2 cellular contexts compared by ENCODE assay signal in the genomic region with DNA sequence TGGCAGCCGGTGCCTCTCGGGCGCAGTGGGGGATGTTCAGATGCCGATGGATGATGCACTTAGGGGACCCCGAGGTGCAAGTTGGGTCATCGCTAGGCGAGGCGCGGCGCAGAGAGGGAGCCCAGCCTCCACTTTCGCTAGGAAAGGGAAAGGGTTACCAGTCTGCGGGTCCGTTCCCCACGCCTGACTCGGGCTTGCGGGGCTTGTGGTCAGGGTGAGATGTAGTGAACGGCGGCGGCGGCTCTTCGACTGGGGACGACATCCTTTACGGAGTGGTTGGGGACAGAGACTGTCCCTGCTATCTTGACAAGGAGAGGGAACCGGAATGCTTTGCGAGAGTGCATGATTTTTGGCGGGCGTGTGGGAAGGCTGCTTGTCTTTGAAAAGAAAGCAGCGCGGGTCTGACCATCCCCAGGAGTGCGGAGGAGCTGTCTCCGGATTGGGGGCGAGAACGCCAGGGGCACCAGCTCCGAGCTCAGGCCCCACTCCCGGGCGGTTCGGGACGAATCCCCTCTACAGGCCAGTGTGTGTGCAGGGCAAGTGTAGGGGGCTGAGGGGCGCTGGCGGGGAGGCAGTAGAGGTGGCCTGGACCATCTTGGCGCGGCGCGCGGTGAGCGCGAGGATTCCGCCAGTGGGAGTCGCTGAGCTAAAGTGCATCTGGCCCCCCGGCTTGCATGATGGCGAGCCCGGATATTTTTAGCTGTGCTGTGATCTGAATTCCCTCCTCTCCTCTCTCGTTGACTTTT.
TF ChIP-seq lines count a peak whose summit lies in the region.

No MANE protein-coding gene starts in this region.

TF ChIP-seq in liver, 16 proteins besides CTCF, POLR2A, EP300 and RAD21:
- TF ChIP-seq JUND (IDR thresholded peaks at IDR 0.05) (no peak), RXRA (IDR thresholded peaks at IDR 0.05) (no peak), TAF1 (conservative IDR thresholded peaks at IDR 0.05) (no peak), HNF4A (conservative IDR thresholded peaks at IDR 0.05) (no peak), SP1 (IDR thresholded peaks at IDR 0.05) (no peak), FOXA1 (IDR thresholded peaks at IDR 0.05) (no peak), HNF4G (IDR thresholded peaks at IDR 0.05) (no peak), GABPA (IDR thresholded peaks at IDR 0.05 in 1 of 2, conservative IDR thresholded peaks at IDR 0.05 in 1 of 2) (no peak), FOXA2 (IDR thresholded peaks at IDR 0.05) (no peak), YY1 (IDR thresholded peaks at IDR 0.05) (no peak), EGR1 (IDR thresholded peaks at IDR 0.05; ENCODE audit: low read depth in 2 of 2) (no peak), NR2F2 (IDR thresholded peaks at IDR 0.05) (no peak)
- TF ChIP-seq, protein P1, sequence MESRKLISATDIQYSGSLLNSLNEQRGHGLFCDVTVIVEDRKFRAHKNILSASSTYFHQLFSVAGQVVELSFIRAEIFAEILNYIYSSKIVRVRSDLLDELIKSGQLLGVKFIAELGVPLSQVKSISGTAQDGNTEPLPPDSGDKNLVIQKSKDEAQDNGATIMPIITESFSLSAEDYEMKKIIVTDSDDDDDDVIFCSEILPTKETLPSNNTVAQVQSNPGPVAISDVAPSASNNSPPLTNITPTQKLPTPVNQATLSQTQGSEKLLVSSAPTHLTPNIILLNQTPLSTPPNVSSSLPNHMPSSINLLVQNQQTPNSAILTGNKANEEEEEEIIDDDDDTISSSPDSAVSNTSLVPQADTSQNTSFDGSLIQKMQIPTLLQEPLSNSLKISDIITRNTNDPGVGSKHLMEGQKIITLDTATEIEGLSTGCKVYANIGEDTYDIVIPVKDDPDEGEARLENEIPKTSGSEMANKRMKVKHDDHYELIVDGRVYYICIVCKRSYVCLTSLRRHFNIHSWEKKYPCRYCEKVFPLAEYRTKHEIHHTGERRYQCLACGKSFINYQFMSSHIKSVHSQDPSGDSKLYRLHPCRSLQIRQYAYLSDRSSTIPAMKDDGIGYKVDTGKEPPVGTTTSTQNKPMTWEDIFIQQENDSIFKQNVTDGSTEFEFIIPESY (IDR thresholded peaks at IDR 0.05), result no peak
- TF ChIP-seq, protein P2, sequence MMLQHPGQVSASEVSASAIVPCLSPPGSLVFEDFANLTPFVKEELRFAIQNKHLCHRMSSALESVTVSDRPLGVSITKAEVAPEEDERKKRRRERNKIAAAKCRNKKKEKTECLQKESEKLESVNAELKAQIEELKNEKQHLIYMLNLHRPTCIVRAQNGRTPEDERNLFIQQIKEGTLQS (IDR thresholded peaks at IDR 0.05), result no peak
- TF ChIP-seq, protein P3, sequence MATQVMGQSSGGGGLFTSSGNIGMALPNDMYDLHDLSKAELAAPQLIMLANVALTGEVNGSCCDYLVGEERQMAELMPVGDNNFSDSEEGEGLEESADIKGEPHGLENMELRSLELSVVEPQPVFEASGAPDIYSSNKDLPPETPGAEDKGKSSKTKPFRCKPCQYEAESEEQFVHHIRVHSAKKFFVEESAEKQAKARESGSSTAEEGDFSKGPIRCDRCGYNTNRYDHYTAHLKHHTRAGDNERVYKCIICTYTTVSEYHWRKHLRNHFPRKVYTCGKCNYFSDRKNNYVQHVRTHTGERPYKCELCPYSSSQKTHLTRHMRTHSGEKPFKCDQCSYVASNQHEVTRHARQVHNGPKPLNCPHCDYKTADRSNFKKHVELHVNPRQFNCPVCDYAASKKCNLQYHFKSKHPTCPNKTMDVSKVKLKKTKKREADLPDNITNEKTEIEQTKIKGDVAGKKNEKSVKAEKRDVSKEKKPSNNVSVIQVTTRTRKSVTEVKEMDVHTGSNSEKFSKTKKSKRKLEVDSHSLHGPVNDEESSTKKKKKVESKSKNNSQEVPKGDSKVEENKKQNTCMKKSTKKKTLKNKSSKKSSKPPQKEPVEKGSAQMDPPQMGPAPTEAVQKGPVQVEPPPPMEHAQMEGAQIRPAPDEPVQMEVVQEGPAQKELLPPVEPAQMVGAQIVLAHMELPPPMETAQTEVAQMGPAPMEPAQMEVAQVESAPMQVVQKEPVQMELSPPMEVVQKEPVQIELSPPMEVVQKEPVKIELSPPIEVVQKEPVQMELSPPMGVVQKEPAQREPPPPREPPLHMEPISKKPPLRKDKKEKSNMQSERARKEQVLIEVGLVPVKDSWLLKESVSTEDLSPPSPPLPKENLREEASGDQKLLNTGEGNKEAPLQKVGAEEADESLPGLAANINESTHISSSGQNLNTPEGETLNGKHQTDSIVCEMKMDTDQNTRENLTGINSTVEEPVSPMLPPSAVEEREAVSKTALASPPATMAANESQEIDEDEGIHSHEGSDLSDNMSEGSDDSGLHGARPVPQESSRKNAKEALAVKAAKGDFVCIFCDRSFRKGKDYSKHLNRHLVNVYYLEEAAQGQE (IDR thresholded peaks at IDR 0.05), result no peak
- TF ChIP-seq, protein P4, sequence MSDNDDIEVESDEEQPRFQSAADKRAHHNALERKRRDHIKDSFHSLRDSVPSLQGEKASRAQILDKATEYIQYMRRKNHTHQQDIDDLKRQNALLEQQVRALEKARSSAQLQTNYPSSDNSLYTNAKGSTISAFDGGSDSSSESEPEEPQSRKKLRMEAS (IDR thresholded peaks at IDR 0.05), result no peak

TF ChIP-seq in HepG2, 621 proteins besides CTCF, POLR2A, EP300 and RAD21:
- no peak for TF ChIP-seq KMT2B (CRISPR knock-in tag; IDR thresholded peaks at IDR 0.05)
- TF ChIP-seq SUZ12 (IDR thresholded peaks at IDR 0.05; ENCODE audit: low read depth, low read length), result no peak
- TF ChIP-seq XBP1 (CRISPR knock-in tag; IDR thresholded peaks at IDR 0.05), result no peak
- no peak for TF ChIP-seq ZNF282 (IDR thresholded peaks at IDR 0.05; ENCODE audit: partially characterized antibody)
- TF ChIP-seq HHEX (CRISPR knock-in tag; IDR thresholded peaks at IDR 0.05), result no peak
- TF ChIP-seq CEBPG (CRISPR knock-in tag; IDR thresholded peaks at IDR 0.05), result no peak
- TF ChIP-seq NR1H2 (CRISPR knock-in tag; IDR thresholded peaks at IDR 0.05; ENCODE audit: borderline replicate concordance, low read depth), result no peak
- TF ChIP-seq NR3C1 (CRISPR knock-in tag; IDR thresholded peaks at IDR 0.05), result no peak
- TF ChIP-seq, protein P5, sequence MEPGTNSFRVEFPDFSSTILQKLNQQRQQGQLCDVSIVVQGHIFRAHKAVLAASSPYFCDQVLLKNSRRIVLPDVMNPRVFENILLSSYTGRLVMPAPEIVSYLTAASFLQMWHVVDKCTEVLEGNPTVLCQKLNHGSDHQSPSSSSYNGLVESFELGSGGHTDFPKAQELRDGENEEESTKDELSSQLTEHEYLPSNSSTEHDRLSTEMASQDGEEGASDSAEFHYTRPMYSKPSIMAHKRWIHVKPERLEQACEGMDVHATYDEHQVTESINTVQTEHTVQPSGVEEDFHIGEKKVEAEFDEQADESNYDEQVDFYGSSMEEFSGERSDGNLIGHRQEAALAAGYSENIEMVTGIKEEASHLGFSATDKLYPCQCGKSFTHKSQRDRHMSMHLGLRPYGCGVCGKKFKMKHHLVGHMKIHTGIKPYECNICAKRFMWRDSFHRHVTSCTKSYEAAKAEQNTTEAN (CRISPR knock-in tag; conservative IDR thresholded peaks at IDR 0.05), result no peak
